Comparison of ENCODE assay signal across 2 cellular contexts in the genomic region with DNA sequence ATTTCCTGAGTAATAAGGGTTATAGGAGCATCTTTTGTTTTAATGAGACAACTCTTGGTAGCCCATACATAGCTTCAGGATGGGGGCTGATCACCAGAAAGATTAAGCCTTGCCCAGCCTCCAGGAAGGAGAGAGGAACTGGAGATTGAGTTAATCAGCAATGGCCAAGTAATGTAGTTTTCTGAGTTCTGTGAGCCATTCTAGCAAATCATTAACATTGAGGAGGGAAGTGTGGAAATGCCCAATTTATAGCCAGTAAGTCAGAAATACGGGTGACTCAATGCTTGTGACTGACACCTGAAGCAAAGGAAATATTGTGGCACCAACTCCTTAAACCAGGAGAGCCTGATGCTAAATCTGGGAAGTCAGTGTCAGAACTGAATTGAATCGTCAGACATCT.
TF ChIP-seq lines count a peak whose summit lies in the region.

No MANE protein-coding gene starts in this region.

TF ChIP-seq in A549, 52 proteins besides CTCF, POLR2A, EP300 and RAD21:
- no peak for TF ChIP-seq CHD4 (IDR thresholded peaks at IDR 0.05; ENCODE audit: borderline replicate concordance)
- no peak for TF ChIP-seq PBX3 (IDR thresholded peaks at IDR 0.05)
- TF ChIP-seq POLR2AphosphoS2 (conservative IDR thresholded peaks at IDR 0.05; ENCODE audit: low read length) = no peak
- TF ChIP-seq RARB (CRISPR knock-in tag; IDR thresholded peaks at IDR 0.05) = no peak
- no peak for TF ChIP-seq CBX2 (IDR thresholded peaks at IDR 0.05; ENCODE audit: borderline replicate concordance, low read depth)
- TF ChIP-seq NFE2L2 (conservative IDR thresholded peaks at IDR 0.05; ENCODE audit: low read length) = no peak
- no peak for TF ChIP-seq SMC3 (IDR thresholded peaks at IDR 0.05)
- no peak for TF ChIP-seq MAZ (IDR thresholded peaks at IDR 0.05; ENCODE audit: borderline replicate concordance, low read depth, low read length)
- TF ChIP-seq NR3C1 (IDR thresholded peaks at IDR 0.05) = no peak
- TF ChIP-seq ZC3H11A (IDR thresholded peaks at IDR 0.05) = no peak
- no peak for TF ChIP-seq ELK1 (IDR thresholded peaks at IDR 0.05; ENCODE audit: low read depth, low read length)
- TF ChIP-seq, protein P1, sequence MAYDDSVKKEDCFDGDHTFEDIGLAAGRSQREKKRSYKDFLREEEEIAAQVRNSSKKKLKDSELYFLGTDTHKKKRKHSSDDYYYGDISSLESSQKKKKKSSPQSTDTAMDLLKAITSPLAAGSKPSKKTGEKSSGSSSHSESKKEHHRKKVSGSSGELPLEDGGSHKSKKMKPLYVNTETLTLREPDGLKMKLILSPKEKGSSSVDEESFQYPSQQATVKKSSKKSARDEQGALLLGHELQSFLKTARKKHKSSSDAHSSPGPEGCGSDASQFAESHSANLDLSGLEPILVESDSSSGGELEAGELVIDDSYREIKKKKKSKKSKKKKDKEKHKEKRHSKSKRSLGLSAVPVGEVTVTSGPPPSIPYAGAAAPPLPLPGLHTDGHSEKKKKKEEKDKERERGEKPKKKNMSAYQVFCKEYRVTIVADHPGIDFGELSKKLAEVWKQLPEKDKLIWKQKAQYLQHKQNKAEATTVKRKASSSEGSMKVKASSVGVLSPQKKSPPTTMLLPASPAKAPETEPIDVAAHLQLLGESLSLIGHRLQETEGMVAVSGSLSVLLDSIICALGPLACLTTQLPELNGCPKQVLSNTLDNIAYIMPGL (CRISPR knock-in tag; IDR thresholded peaks at IDR 0.05; ENCODE audit: borderline replicate concordance) = no peak
- TF ChIP-seq ZSCAN20 (CRISPR knock-in tag; IDR thresholded peaks at IDR 0.05) = no peak

TF ChIP-seq in GM12878, 131 proteins besides CTCF, POLR2A, EP300 and RAD21:
- no peak for TF ChIP-seq TCF12 (IDR thresholded peaks at IDR 0.05; ENCODE audit: low read depth, low read length)
- TF ChIP-seq LARP7 (IDR thresholded peaks at IDR 0.05) = no peak
- no peak for TF ChIP-seq JUNB (IDR thresholded peaks at IDR 0.05)
